In the genomic region with DNA sequence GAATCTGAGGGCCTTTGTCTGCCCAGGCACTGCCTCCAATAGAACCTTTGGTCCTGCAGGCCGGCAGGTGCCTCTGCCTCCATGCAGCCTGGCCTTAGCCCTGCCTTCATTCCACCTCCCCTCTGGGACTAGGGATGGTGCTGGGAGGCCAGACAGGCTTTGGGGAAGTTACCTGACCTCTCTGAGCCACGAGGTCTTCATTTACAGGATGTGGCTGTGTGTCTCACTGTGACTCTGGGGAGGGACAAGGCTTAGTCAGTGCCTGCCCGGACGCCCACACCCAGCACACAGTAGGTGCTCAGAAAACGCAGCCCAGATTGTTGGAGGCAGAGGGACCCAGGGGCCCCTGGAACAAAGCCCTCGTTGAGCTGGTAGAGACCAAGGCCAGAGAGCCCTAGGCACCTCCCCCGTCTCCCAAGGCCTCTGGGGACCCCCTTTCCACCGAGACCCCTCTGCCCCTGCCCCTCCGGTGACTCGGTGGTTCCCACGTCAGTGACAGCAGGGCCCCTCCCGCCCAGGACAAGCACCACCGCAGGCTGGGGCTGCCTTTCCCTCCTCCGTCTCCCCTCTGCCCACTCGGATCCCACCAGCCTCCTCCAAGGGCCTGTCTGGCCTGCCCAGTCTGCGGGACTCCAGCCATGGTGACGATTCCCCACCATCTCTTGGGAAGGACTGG, we compare ENCODE assay signal across 15 cellular contexts. TPM values are rescaled to one million over a fixed set of nuclear protein-coding genes. Genes with fewer than 3 reads are reported as not detected.
DNase-seq lines count a peak whose midpoint lies in the region; ATAC-seq, FAIRE-seq and TF ChIP-seq lines count a peak whose summit lies in the region.
"Had no signal": no experiment of that assay in that cellular context is flagged by ENCODE, and none has a peak within 500 bp of the region (broad histone marks: within the 10 kb centered on the region; RNA-seq: fewer than 3 reads in every experiment).

No MANE protein-coding gene starts in this region.

- no peaks in the 10 kb centered on the region for H3K36me3 Mint-ChIP-seq in stimulated activated naive B cell treated with anti-CD40 and anti-IgM and Interleukin-4, amounts not matched to agents 10 μg/mL and 1 μg/mL and 100 μg/mL, for 72 hours
- H3K36me3 Mint-ChIP-seq: mesothelial cell of epicardium had no signal

- no peak overlapping the region for H3K9ac ChIP-seq in H1 (replicated peaks in 1 of 4; ENCODE audit: extremely low read depth in 1 of 4, low read depth in 3 of 4, low read length in 3 of 4)
- H3K9ac ChIP-seq: KMS-11 had no signal

- POLR2A ChIA-PET in H1 (lab: Charles Lee; ENCODE audit: partially characterized antibody) = no interaction called here

- WGBS in H1 (ENCODE audit: extremely low coverage in 1 of 2, insufficient coverage in 1 of 2, insufficient read length in 1 of 2, insufficient replicate concordance in 2 of 2, low coverage in 1 of 2, low lambda C conversion rate in 2 of 2, missing lambda C conversion rate in 1 of 2), 2 experiments = 89% methylated on average over 17 of the region's 17 CpGs; no CpG with 5 or more reads in 1 of the 2 experiments
- 85 to 91% methylated on average over 11 to 17 of the region's 17 CpGs for whole genome bisulfite sequencing in testis, 2 donors

- H4K20me1 ChIP-seq in H1 (replicated peaks in 1 of 2; ENCODE audit: control insufficient read depth in 1 of 2, insufficient read depth in 2 of 2, low read length in 2 of 2) = no peaks in the 10 kb centered on the region

- peak overlapping the region; percentile 83 for H3K27ac Mint-ChIP-seq in stimulated activated naive B cell treated with anti-CD40 and anti-IgM and Interleukin-4, amounts not matched to agents 10 μg/mL and 1 μg/mL and 100 μg/mL, for 72 hours
- H3K27ac Mint-ChIP-seq: activated T-cell treated with anti-CD3 and anti-CD28 coated beads, Interleukin-2, amount 50 U/mL, for 72 hours; mesothelial cell of epicardium had no signal

- no peak overlapping the region for H4K8ac ChIP-seq in H1 (ENCODE audit: extremely low read depth, insufficient read depth, low read length)

- no peak for ATAC-seq in stimulated activated naive B cell treated with anti-CD40 and anti-IgM and Interleukin-4, amounts not matched to agents 10 μg/mL and 1 μg/mL and 100 μg/mL, for 72 hours (replicated peaks)
- ATAC-seq: activated T-cell treated with anti-CD3 and anti-CD28 coated beads, Interleukin-2, amount 50 U/mL, for 72 hours; psoas muscle had no signal

- H2AFZ ChIP-seq in H1 (ENCODE audit: low read length) = no peak overlapping the region

- H2AK5ac ChIP-seq in H1 (ENCODE audit: low read depth, low read length) = no peak overlapping the region; the same call in 1 of the 2 replicates

- TF ChIP-seq RAD21 in H1 (IDR thresholded peaks at IDR 0.05 in 1 of 2, conservative IDR thresholded peaks at IDR 0.05 in 1 of 2; ENCODE audit: low read depth in 2 of 2, low read length in 2 of 2) = no peak

- no peak overlapping the region for H4K5ac ChIP-seq in H1 (ENCODE audit: insufficient read length, low read depth, low read length)

- H3K27me3 ChIP-seq in left ventricle myocardium inferior (ENCODE audit: low read depth) (no peaks in the 10 kb centered on the region), H1 (replicated peaks in 1 of 4; ENCODE audit: control insufficient read depth in 3 of 4, extremely low read depth in 1 of 4, insufficient read depth in 3 of 4, low read length in 3 of 4) (no peaks in the 10 kb centered on the region), testis (no peaks in the 10 kb centered on the region), MG63 (no peaks in the 10 kb centered on the region)

- H3K14ac ChIP-seq in H1 (ENCODE audit: insufficient read length) = no peak overlapping the region

- no peak overlapping the region for H3K4me2 ChIP-seq in H1 (ENCODE audit: insufficient read depth in 1 of 2, low read depth in 2 of 2, low read length in 2 of 2)
- H3K4me2 ChIP-seq: KMS-11 had no signal

- H3K4me3 ChIP-seq in left ventricle myocardium inferior = no peak overlapping the region
- H3K4me3 ChIP-seq in H1 (ENCODE audit: extremely low read depth in 1 of 4, insufficient read depth in 2 of 4, low read depth in 3 of 4, low read length in 4 of 4) = no peak overlapping the region
- H3K4me3 ChIP-seq in testis = no peak overlapping the region
- H3K4me3 ChIP-seq in MG63 = no peak overlapping the region
- H3K4me3 ChIP-seq: psoas muscle had no signal

- intact Hi-C loops in left ventricle myocardium inferior (cut with micrococcal nuclease) (no loop called here), cardiac septum (cut with DNase I) (loop anchor here (5.0 kb wide), 1 partner anchor 68 kb away; a partner anchor contains a TSS), testis (cut with DNase I; ENCODE audit: low total_unique reads) (no loop called here)

- H4K91ac ChIP-seq in H1 (replicated peaks; ENCODE audit: insufficient read length, low read length) = peak overlapping the region; percentile 6

- H3K4me1 ChIP-seq in left ventricle myocardium inferior (peaks cover 30% of the 10 kb centered on the region), H1 (replicated peaks in 1 of 4; ENCODE audit: control insufficient read depth in 3 of 4, insufficient read depth in 4 of 4, low read length in 3 of 4) (peaks cover 0 to 6% (median 3%) of the 10 kb centered on the region in 4 experiments; a peak in 6 of 7 replicates), testis (peaks cover 4% of the 10 kb centered on the region)
- H3K4me1 ChIP-seq: psoas muscle had no signal

- peak overlapping the region; percentile 85 for H3K27ac ChIP-seq in left ventricle myocardium inferior (replicated peaks)
- H3K27ac ChIP-seq in H1 (ENCODE audit: low read depth, low read length) = no peak overlapping the region
- no peak overlapping the region for H3K27ac ChIP-seq in testis
- H3K27ac ChIP-seq: KMS-11 had no signal

- CTCF ChIA-PET in H1 (lab: Charles Lee; ENCODE audit: partially characterized antibody) = interaction anchor here (1.0 to 3.1 kb wide), 3 partner anchors 8 to 56 kb away, joined by 3 to 16 read pairs (median 7); no protein-coding TSS in a partner anchor

- no peak overlapping the region for H3K18ac ChIP-seq in H1 (ENCODE audit: extremely low read depth, low read length)

- no peaks in the 10 kb centered on the region for H3K23me2 ChIP-seq in H1 (ENCODE audit: low read depth, low read length)

- DNase-seq in left ventricle myocardium inferior = peak; percentile 15
- DNase-seq in cardiac septum (ENCODE audit: low spot score) = no peak
- DNase-seq in RCC 7860 (ENCODE audit: low spot score) = peak; percentile 24
- no peak for DNase-seq in H1 (ENCODE audit: low read depth in 1 of 2, low spot score in 2 of 2)
- no peak for DNase-seq in stimulated activated naive B cell treated with anti-CD40 and anti-IgM and Interleukin-4, amounts not matched to agents 10 μg/mL and 1 μg/mL and 100 μg/mL, for 72 hours
- no peak for DNase-seq in testis
- no peak for DNase-seq in effector CD8-positive, alpha-beta T cell (lab: John Stamatoyannopoulos, UW)
- no peak for DNase-seq in MG63
- DNase-seq: activated CD4-positive, alpha-beta T cell treated with anti-CD3 and anti-CD28 coated beads for 4 hours; activated T-cell treated with anti-CD3 and anti-CD28 coated beads, Interleukin-2, amount 50 U/mL, for 72 hours; psoas muscle; stimulated activated CD8-positive, alpha-beta memory T cell treated with anti-CD3 and anti-CD28 coated beads, Interleukin-4, amount 100 ng/mL, for 48 hours; SW 1271 had no signal

- TF ChIP-seq EP300 in H1 (IDR thresholded peaks at IDR 0.05; ENCODE audit: borderline replicate concordance in 1 of 2, low read depth in 2 of 2, low read length in 2 of 2) = no peak

- H3K79me2 ChIP-seq in H1 (ENCODE audit: control insufficient read depth in 1 of 2, insufficient read depth in 2 of 2, low read length in 2 of 2) = no peaks in the 10 kb centered on the region

- H3K9me3 ChIP-seq in left ventricle myocardium inferior (replicated peaks) = no peaks in the 10 kb centered on the region
- H3K9me3 ChIP-seq in H1 (ENCODE audit: insufficient read depth in 2 of 2, low read depth in 1 of 2, low read length in 1 of 2) = no peaks in the 10 kb centered on the region
- no peaks in the 10 kb centered on the region for H3K9me3 ChIP-seq in testis
- H3K9me3 ChIP-seq in MG63 = no peaks in the 10 kb centered on the region
- H3K9me3 ChIP-seq: psoas muscle had no signal

- H3K36me3 ChIP-seq in left ventricle myocardium inferior (no peaks in the 10 kb centered on the region), H1 (ENCODE audit: control insufficient read depth in 2 of 4, insufficient read depth in 4 of 4, low read length in 3 of 4) (no peaks in the 10 kb centered on the region), testis (ENCODE audit: low read depth, missing control alignments) (no peaks in the 10 kb centered on the region), MG63 (no peaks in the 10 kb centered on the region)

- H3K4ac ChIP-seq in H1 (replicated peaks; ENCODE audit: insufficient read length, low read depth, low read length) = no peak overlapping the region

- H2BK120ac ChIP-seq in H1 (replicated peaks; ENCODE audit: low read depth, low read length) = no peak overlapping the region

- H3K56ac ChIP-seq in H1 (replicated peaks; ENCODE audit: insufficient read length, low read depth, low read length) = no peak overlapping the region

- TF ChIP-seq CTCF in left ventricle myocardium inferior (IDR thresholded peaks at IDR 0.05; ENCODE audit: borderline replicate concordance) (no peak), H1 (IDR thresholded peaks at IDR 0.05; ENCODE audit: control extremely low read depth in 1 of 3, insufficient read depth in 1 of 3, low read depth in 1 of 3, low read length in 3 of 3) (no peak), testis (IDR thresholded peaks at IDR 0.05) (no peak)

- no peaks in the 10 kb centered on the region for H3K79me1 ChIP-seq in H1 (ENCODE audit: low read depth, low read length)

- TF ChIP-seq POLR2A in H1 (IDR thresholded peaks at IDR 0.05; ENCODE audit: control extremely low read depth in 1 of 2, low read depth in 2 of 2, low read length in 2 of 2) (no peak), testis (IDR thresholded peaks at IDR 0.05) (no peak)

- peaks cover 35 to 51% of the 10 kb centered on the region in 2 donors for H3K4me1 Mint-ChIP-seq in stimulated activated naive B cell treated with anti-CD40 and anti-IgM and Interleukin-4, amounts not matched to agents 10 μg/mL and 1 μg/mL and 100 μg/mL, for 72 hours

- H2BK5ac ChIP-seq in H1 (ENCODE audit: low read depth, low read length) = peak overlapping the region; percentile 18; the same call in 1 of the 2 replicates

- H3K9me3 Mint-ChIP-seq in stimulated activated naive B cell treated with anti-CD40 and anti-IgM and Interleukin-4, amounts not matched to agents 10 μg/mL and 1 μg/mL and 100 μg/mL, for 72 hours = no peaks in the 10 kb centered on the region
- H3K9me3 Mint-ChIP-seq: activated T-cell treated with anti-CD3 and anti-CD28 coated beads, Interleukin-2, amount 50 U/mL, for 72 hours; mesothelial cell of epicardium had no signal

- H2BK20ac ChIP-seq in H1 (ENCODE audit: low read length) = peak overlapping the region; percentile 49; the same call in 1 of the 2 replicates

- no peaks in the 10 kb centered on the region for H3K27me3 Mint-ChIP-seq in stimulated activated naive B cell treated with anti-CD40 and anti-IgM and Interleukin-4, amounts not matched to agents 10 μg/mL and 1 μg/mL and 100 μg/mL, for 72 hours

- peak overlapping the region; percentile 81; the same call in 1 of the 2 replicates for H2BK15ac ChIP-seq in H1 (ENCODE audit: low read length)

- H3K23ac ChIP-seq in H1 (ENCODE audit: insufficient read length) = no peak overlapping the region

- FAIRE-seq in RCC 7860 (lab: Jason Lieb, UNC) = no peak
- no peak for FAIRE-seq in H1 (lab: Jason Lieb, UNC)

- no peak overlapping the region for H3K4me3 Mint-ChIP-seq in stimulated activated naive B cell treated with anti-CD40 and anti-IgM and Interleukin-4, amounts not matched to agents 10 μg/mL and 1 μg/mL and 100 μg/mL, for 72 hours
- H3K4me3 Mint-ChIP-seq: activated T-cell treated with anti-CD3 and anti-CD28 coated beads, Interleukin-2, amount 50 U/mL, for 72 hours; mesothelial cell of epicardium had no signal

- peak overlapping the region; percentile 90; the same call in 1 of the 2 replicates for H2BK12ac ChIP-seq in H1 (ENCODE audit: low read depth, low read length)

RNA-seq across cellular contexts. Expression of a gene that starts 46.9 kb away (rescaled TPM):
- 81.5 TPM for total RNA-seq in left ventricle myocardium inferior
- total RNA-seq in cardiac septum = 85.3 TPM
- 37.8 and 39.8 TPM in 2 replicates for total RNA-seq in H1 (2021; fragmentation: NEBNext Ultra II Directional; extraction: Animal tissue kit (Norgen Biotek cat#: 25700))
- polyA plus RNA-seq in H1 (2011; rRNA removed) = 53.4 and 82.5 TPM in 2 replicates
- polyA plus RNA-seq in H1 (2011; cell fraction: cytosol; rRNA removed) = 63.0 TPM
- polyA plus RNA-seq in H1 (2011; cell fraction: nucleus; rRNA removed) = 82.5 TPM
- polyA plus RNA-seq in H1 (2012, experiment 1 of 2) = 17.3 to 46.4 TPM (median 40.7 TPM) in 4 replicates
- polyA plus RNA-seq in H1 (2012, experiment 2 of 2) = 43.2 TPM
- 66.8 TPM for polyA plus RNA-seq in H1 (2013, experiment 1 of 2)
- polyA plus RNA-seq in H1 (2013, experiment 2 of 2) = 68.8 TPM
- 7.2 and 9.3 TPM in 2 replicates for polyA minus RNA-seq in H1 (2011; rRNA and poly(A)+ RNA removed)
- polyA minus RNA-seq in H1 (2011; cell fraction: cytosol; rRNA and poly(A)+ RNA removed) = 30.7 TPM
- polyA minus RNA-seq in H1 (2011; cell fraction: nucleus; rRNA and poly(A)+ RNA removed) = 12.8 TPM
- total RNA-seq in testis = 100 to 1,000 TPM; 101 to 106 TPM
- polyA plus RNA-seq in testis (ENCODE audit: insufficient read depth, low read depth, low replicate concordance) = 68.5 TPM
- 24.5 and 25.9 TPM in 2 replicates for total RNA-seq in MG63 (2014; rRNA removed; shearing (Covaris generic); ENCODE audit: low replicate concordance)

Comparison
In these comparisons a context has a peak if more than half of its experiments do, and no peak if none do; other contexts are left out.
1. DNase-seq: peak in left ventricle myocardium inferior (single experiment) and RCC 7860 (single experiment); none in cardiac septum (single experiment), H1 (0 of 2), stimulated activated naive B cell treated with anti-CD40 and anti-IgM and Interleukin-4, amounts not matched to agents 10 μg/mL and 1 μg/mL and 100 μg/mL, for 72 hours (single experiment), testis (single experiment), effector CD8-positive, alpha-beta T cell (single experiment) and MG63 (single experiment).